ENCODE assay signal across 23 cellular contexts in the genomic region with DNA sequence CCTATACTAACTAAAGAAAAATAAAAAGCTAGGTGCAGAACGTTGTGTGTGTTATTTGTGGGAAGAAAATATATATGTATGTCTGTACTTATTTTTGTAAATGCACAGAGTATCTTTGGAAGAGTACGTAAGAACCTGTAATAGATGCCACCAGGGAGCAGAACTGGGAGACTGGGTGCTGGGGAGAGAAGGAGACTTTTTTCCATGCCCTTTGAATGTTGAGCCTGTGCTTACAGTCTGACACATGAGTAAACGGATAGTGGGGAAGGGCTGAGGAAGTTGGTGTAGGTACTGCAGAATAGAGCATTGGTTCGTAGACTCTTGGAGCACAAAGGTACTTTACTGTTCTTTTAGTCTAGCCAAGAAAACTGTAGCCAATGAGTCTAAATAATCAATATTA. TPM values are rescaled to one million over a fixed set of nuclear protein-coding genes. Genes with fewer than 3 reads are reported as not detected.
DNase-seq lines count a peak whose midpoint lies in the region; ATAC-seq and TF ChIP-seq lines count a peak whose summit lies in the region.
"Had no signal": no experiment of that assay in that cellular context is flagged by ENCODE, and none has a peak within 500 bp of the region (broad histone marks: within the 10 kb centered on the region; RNA-seq: fewer than 3 reads in every experiment).

No MANE protein-coding gene starts in this region.

- intact Hi-C loops in breast epithelium (cut with DNase I; ENCODE audit: low total_unique reads), result no loop called here
- intact Hi-C loops in Panc1 (cut with micrococcal nuclease; ENCODE audit: unreplicated experiment), result loop anchor here (1.0 kb wide), 1 partner anchor 35 kb away; a partner anchor contains a TSS
- intact Hi-C loops in prostate gland (cut with DNase I), result no loop called here

- no peak overlapping the region for H3K4me3 ChIP-seq in breast epithelium
- H3K4me3 ChIP-seq in Panc1 (ENCODE audit: low read depth in 2 of 2, low read length in 2 of 2), result peak overlapping the region; percentile 79 to 85
- no peak overlapping the region for H3K4me3 ChIP-seq in endodermal cell (ENCODE audit: low read length)
- no peak overlapping the region for H3K4me3 ChIP-seq in prostate gland
- H3K4me3 ChIP-seq: gastrocnemius medialis, ovary, upper lobe of right lung had no signal

- no peak for TF ChIP-seq POLR2A in breast epithelium (IDR thresholded peaks at IDR 0.05)
- no peak for TF ChIP-seq POLR2A in prostate gland (IDR thresholded peaks at IDR 0.05)

- BruUV-seq in Panc1 (replicated peaks; lab: Mats Ljungman, UMichigan), result no TSS peak

- TF ChIP-seq CTCF in breast epithelium (IDR thresholded peaks at IDR 0.05), result no peak
- TF ChIP-seq CTCF in Panc1 (IDR thresholded peaks at IDR 0.05), result no peak
- TF ChIP-seq CTCF in endodermal cell (conservative IDR thresholded peaks at IDR 0.05), result no peak
- TF ChIP-seq CTCF in type B pancreatic cell (conservative IDR thresholded peaks at IDR 0.05), result no peak
- no peak for TF ChIP-seq CTCF in prostate gland (IDR thresholded peaks at IDR 0.05)

- H3K9me3 Mint-ChIP-seq in endodermal cell (peaks cover 23% of the 10 kb centered on the region), type B pancreatic cell (peaks cover 4% of the 10 kb centered on the region)

- H3K27me3 ChIP-seq in breast epithelium (no peaks in the 10 kb centered on the region), Panc1 (ENCODE audit: control insufficient read depth, insufficient read depth, low read length) (no peaks in the 10 kb centered on the region), endodermal cell (ENCODE audit: control insufficient read depth, insufficient read depth, low read length, poor library complexity, severe bottlenecking) (no peaks in the 10 kb centered on the region), prostate gland (replicated peaks; ENCODE audit: insufficient read depth) (no peaks in the 10 kb centered on the region)
- H3K27me3 ChIP-seq: ovary, SJCRH30, upper lobe of right lung had no signal

- CTCF ChIA-PET in Panc1 (lab: Charles Lee), result no interaction called here

- in situ Hi-C loops in T47D (cut with HindIII; ENCODE audit: low pct_unique_long_range_greater_than_20kb, low sequenced_read_pairs), result no loop called here
- in situ Hi-C loops in Panc1 (cut with HindIII; ENCODE audit: low pct_unique_long_range_greater_than_20kb, low sequenced_read_pairs), result no loop called here

- H3K36me3 ChIP-seq in breast epithelium (no peaks in the 10 kb centered on the region), Panc1 (ENCODE audit: control insufficient read depth, insufficient read depth, low read length) (no peaks in the 10 kb centered on the region; the same call in 1 of the 2 replicates), endodermal cell (ENCODE audit: control insufficient read depth, insufficient read depth, low read length) (no peaks in the 10 kb centered on the region), prostate gland (no peaks in the 10 kb centered on the region)
- H3K36me3 ChIP-seq: gastrocnemius medialis, ovary, SJCRH30, stomach, upper lobe of right lung had no signal

- POLR2A ChIA-PET in Panc1 (lab: Charles Lee), result no interaction called here

- H3K9me3 ChIP-seq in breast epithelium (peaks cover 6 to 21% of the 10 kb centered on the region in 2 donors), Panc1 (ENCODE audit: control insufficient read depth, insufficient read depth, low read depth, low read length) (peaks cover 15% of the 10 kb centered on the region), endodermal cell (ENCODE audit: control insufficient read depth, low read length) (peaks cover 28% of the 10 kb centered on the region), prostate gland (no peaks in the 10 kb centered on the region)
- H3K9me3 ChIP-seq: gastrocnemius medialis, ovary, SJCRH30 had no signal

- H3K27ac Mint-ChIP-seq in endodermal cell (no peak overlapping the region), type B pancreatic cell (peak overlapping the region; percentile 21)

- peaks cover 3% of the 10 kb centered on the region for H3K36me3 Mint-ChIP-seq in endodermal cell (ENCODE audit: low read depth)
- peaks cover 4% of the 10 kb centered on the region for H3K36me3 Mint-ChIP-seq in type B pancreatic cell

- H3K27ac ChIP-seq in breast epithelium (no peak overlapping the region), Panc1 (ENCODE audit: low read length) (peak overlapping the region; percentile 83), endodermal cell (ENCODE audit: low read depth, low read length) (no peak overlapping the region), prostate gland (no peak overlapping the region)
- H3K27ac ChIP-seq: gastrocnemius medialis, ovary, upper lobe of right lung had no signal

- ATAC-seq in Panc1, result no peak
- ATAC-seq: gastrocnemius medialis, upper lobe of right lung had no signal

- H3K27me3 Mint-ChIP-seq in endodermal cell (ENCODE audit: insufficient read depth) (no peaks in the 10 kb centered on the region), type B pancreatic cell (no peaks in the 10 kb centered on the region)

- DNase-seq in T47D (ENCODE audit: low read depth in 1 of 2, low spot score in 1 of 2) (peak; percentile 35 to 61), breast epithelium (ENCODE audit: low spot score in 2 of 2) (no peak), Panc1 (ENCODE audit: low read depth, low spot score) (no peak), endodermal cell (no peak), type B pancreatic cell (ENCODE audit: extremely low spot score, unreplicated experiment) (no peak), DMS 273 treated with DMSO at 0.1 percent for 48 hours (lab: John Stamatoyannopoulos, UW) (no peak), middle frontal gyrus (ENCODE audit: extremely low spot score, low spot score) (no peak), prostate gland (ENCODE audit: low spot score) (no peak)
- DNase-seq: activated CD4-positive, alpha-beta T cell treated with anti-CD3 and anti-CD28 coated beads for 1 hour; activated naive CD4-positive, alpha-beta T cell treated with Interleukin-2 at 50 U/mL for 16 hours; dermis blood vessel endothelial cell; erythroblast; gastrocnemius medialis; Kasumi-1; midbrain; NCI-H69; OCI-M1; stimulated activated CD4-positive, alpha-beta T cell treated with anti-CD3 and anti-CD28 coated beads, Interleukin-1b, Interleukin-23, amount 100 ng/mL, for 48 hours; stomach; T1000; upper lobe of right lung had no signal

- H3K4me1 Mint-ChIP-seq in endodermal cell (peaks cover 13% of the 10 kb centered on the region), type B pancreatic cell (ENCODE audit: unreplicated experiment) (peaks cover 17% of the 10 kb centered on the region)

- H3K9ac ChIP-seq in endodermal cell (ENCODE audit: extremely low read depth, low read length, poor library complexity, severe bottlenecking), result no peak overlapping the region

- H3K4me1 ChIP-seq in breast epithelium (no peaks in the 10 kb centered on the region), Panc1 (ENCODE audit: control insufficient read depth, insufficient read depth, low read length) (peaks cover 23% of the 10 kb centered on the region), endodermal cell (ENCODE audit: control insufficient read depth, insufficient read depth, low read length) (peaks cover 3% of the 10 kb centered on the region), prostate gland (replicated peaks) (no peaks in the 10 kb centered on the region)
- H3K4me1 ChIP-seq: gastrocnemius medialis, upper lobe of right lung had no signal

- WGBS in endodermal cell (ENCODE audit: insufficient coverage in 1 of 2, insufficient read length in 1 of 2), 2 experiments, result 92 to 94% methylated on average over 3 to 4 of the region's 4 CpGs
- 80% methylated on average over 4 of the region's 4 CpGs for WGBS in prostate gland

- H3K4me3 Mint-ChIP-seq in endodermal cell (peak overlapping the region; percentile 82), type B pancreatic cell (peak overlapping the region; percentile 89)

RNA-seq across cellular contexts. Expression of a gene that starts 1.3 kb away (rescaled TPM):
- total RNA-seq in breast epithelium (10 to 100 TPM; 25.9 to 32.0 (median 31.5) TPM), Panc1 (2021; ENCODE audit: unreplicated experiment) (189 TPM), endodermal cell (100 to 1,000 TPM; 110 to 112 TPM), type B pancreatic cell (ENCODE audit: low replicate concordance) (62.7 and 79.6 TPM in 2 replicates), prostate gland (10 to 100 TPM; 33.8 to 99.8 TPM)
- 115 TPM for polyA plus RNA-seq in Panc1 (2012; ENCODE audit: insufficient read length)
- polyA plus RNA-seq in endodermal cell (2013, experiment 1 of 2), result 95.9 TPM
- 93.6 TPM for polyA plus RNA-seq in endodermal cell (2013, experiment 2 of 2)

RNA-seq across cellular contexts. Expression of a gene that starts 35.6 kb away (rescaled TPM):
- total RNA-seq in breast epithelium (10 to 100 TPM in 1 of 3 donors, 1 to 10 TPM in 2; 3.8 to 13.0 (median 9.5) TPM), Panc1 (2021; ENCODE audit: unreplicated experiment) (36.0 TPM), endodermal cell (10 to 100 TPM; 15.1 to 24.8 TPM), type B pancreatic cell (ENCODE audit: low replicate concordance) (18.3 and 22.6 TPM in 2 replicates), prostate gland (1 to 10 TPM; 8.4 to 9.5 TPM)
- polyA plus RNA-seq in Panc1 (2012; ENCODE audit: insufficient read length), result 8.9 TPM
- polyA plus RNA-seq in endodermal cell (2013, experiment 1 of 2), result 12.9 TPM
- 10.9 TPM for polyA plus RNA-seq in endodermal cell (2013, experiment 2 of 2)

RNA-seq across cellular contexts. Expression of a gene that starts 37.3 kb away (rescaled TPM):
- total RNA-seq in breast epithelium (10 to 100 TPM in 2 of 3 donors, 1 to 10 TPM in 1; 7.5 to 15.1 (median 14.0) TPM), Panc1 (2021; ENCODE audit: unreplicated experiment) (20.7 TPM), endodermal cell (10 to 100 TPM; 37.7 to 42.2 TPM), type B pancreatic cell (ENCODE audit: low replicate concordance) (27.7 and 46.0 TPM in 2 replicates), prostate gland (10 to 100 TPM in 1 of 2 donors, 1 to 10 TPM in 1; 5.5 to 12.0 TPM)
- 10.0 TPM for polyA plus RNA-seq in Panc1 (2012; ENCODE audit: insufficient read length)
- 35.2 TPM for polyA plus RNA-seq in endodermal cell (2013, experiment 1 of 2)
- polyA plus RNA-seq in endodermal cell (2013, experiment 2 of 2), result 35.6 TPM

Comparison
In these comparisons a context has a peak if more than half of its experiments do, and no peak if none do; other contexts are left out.
1. DNase-seq: peak in T47D (2 of 2); none in breast epithelium (0 of 2), Panc1 (single experiment), endodermal cell (single experiment), type B pancreatic cell (single experiment), DMS 273 treated with DMSO at 0.1 percent for 48 hours (single experiment), middle frontal gyrus (single experiment) and prostate gland (single experiment).
2. H3K4me3 ChIP-seq: peak in Panc1 (2 of 2); none in breast epithelium (0 of 3), endodermal cell (single experiment) and prostate gland (0 of 2).